In the genomic region with DNA sequence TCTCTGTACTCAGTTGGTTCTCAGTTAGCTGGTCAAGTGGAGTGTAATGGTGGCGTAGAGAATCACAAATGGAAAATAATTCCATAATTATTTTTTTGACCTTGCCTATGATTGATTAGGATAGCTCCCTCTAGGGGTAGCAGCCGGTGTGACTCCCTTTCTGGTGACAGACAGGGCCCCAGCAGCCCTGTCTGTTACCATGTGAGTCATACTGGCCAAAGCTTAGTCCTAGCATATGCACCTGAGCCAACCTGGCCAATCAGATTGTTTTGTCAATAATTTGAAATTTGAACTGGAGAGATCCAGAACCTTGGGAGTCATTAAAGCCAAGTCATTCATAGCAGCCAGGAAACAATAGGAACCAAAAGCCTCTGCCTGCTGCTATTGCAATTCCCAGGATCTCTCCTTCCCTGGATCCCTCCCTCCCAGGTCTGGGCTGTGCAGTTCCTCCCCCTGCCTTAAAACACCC, we compare ENCODE assay signal across 1 cellular context.
TF ChIP-seq lines count a peak whose summit lies in the region.

No MANE protein-coding gene starts in this region.

TF ChIP-seq in GM12878, 131 proteins besides CTCF, POLR2A, EP300 and RAD21:
- TF ChIP-seq CREM (IDR thresholded peaks at IDR 0.05; ENCODE audit: low read depth) (peak; percentile 30; the same call in 1 of the 2 replicates), EGR1 (IDR thresholded peaks at IDR 0.05; ENCODE audit: borderline replicate concordance in 1 of 2, low read depth in 2 of 2, low read length in 2 of 2) (no peak), IRF4 (IDR thresholded peaks at IDR 0.05; ENCODE audit: low read depth, low read length) (0 out of 2 replicates have a peak, but pooled peaks have one; percentile 32), RAD51 (IDR thresholded peaks at IDR 0.05) (peak; percentile 67), TCF7 (IDR thresholded peaks at IDR 0.05; ENCODE audit: borderline replicate concordance) (no peak), JUNB (IDR thresholded peaks at IDR 0.05) (peak; percentile 48), RB1 (IDR thresholded peaks at IDR 0.05; ENCODE audit: borderline replicate concordance) (no peak), NFYA (IDR thresholded peaks at IDR 0.05; ENCODE audit: borderline replicate concordance, low read depth, low read length) (peak; percentile 20), CREB1 (IDR thresholded peaks at IDR 0.05; ENCODE audit: low read depth) (peak; percentile 40; the same call in 1 of the 2 replicates), YY1 (IDR thresholded peaks at IDR 0.05; ENCODE audit: low read depth, low read length) (0 out of 2 replicates have a peak, but pooled peaks have one; percentile 49), ATF7 (IDR thresholded peaks at IDR 0.05; ENCODE audit: low read depth) (0 out of 2 replicates have a peak, but pooled peaks have one; percentile 16), CBX3 (IDR thresholded peaks at IDR 0.05; ENCODE audit: borderline replicate concordance, low read depth) (no peak), STAT1 (conservative IDR thresholded peaks at IDR 0.05) (no peak), KDM1A (IDR thresholded peaks at IDR 0.05; ENCODE audit: borderline replicate concordance) (no peak), SMC3 (IDR thresholded peaks at IDR 0.05; ENCODE audit: borderline replicate concordance, low read length) (no peak), CBX5 (IDR thresholded peaks at IDR 0.05; ENCODE audit: low read depth) (0 out of 2 replicates have a peak, but pooled peaks have one; percentile 37)
- TF ChIP-seq, protein P1, sequence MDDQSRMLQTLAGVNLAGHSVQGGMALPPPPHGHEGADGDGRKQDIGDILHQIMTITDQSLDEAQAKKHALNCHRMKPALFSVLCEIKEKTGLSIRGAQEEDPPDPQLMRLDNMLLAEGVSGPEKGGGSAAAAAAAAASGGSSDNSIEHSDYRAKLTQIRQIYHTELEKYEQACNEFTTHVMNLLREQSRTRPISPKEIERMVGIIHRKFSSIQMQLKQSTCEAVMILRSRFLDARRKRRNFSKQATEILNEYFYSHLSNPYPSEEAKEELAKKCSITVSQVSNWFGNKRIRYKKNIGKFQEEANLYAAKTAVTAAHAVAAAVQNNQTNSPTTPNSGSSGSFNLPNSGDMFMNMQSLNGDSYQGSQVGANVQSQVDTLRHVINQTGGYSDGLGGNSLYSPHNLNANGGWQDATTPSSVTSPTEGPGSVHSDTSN (IDR thresholded peaks at IDR 0.05; ENCODE audit: insufficient replicate concordance, low read depth, low read length): peak; percentile 90
- TF ChIP-seq, protein P2, sequence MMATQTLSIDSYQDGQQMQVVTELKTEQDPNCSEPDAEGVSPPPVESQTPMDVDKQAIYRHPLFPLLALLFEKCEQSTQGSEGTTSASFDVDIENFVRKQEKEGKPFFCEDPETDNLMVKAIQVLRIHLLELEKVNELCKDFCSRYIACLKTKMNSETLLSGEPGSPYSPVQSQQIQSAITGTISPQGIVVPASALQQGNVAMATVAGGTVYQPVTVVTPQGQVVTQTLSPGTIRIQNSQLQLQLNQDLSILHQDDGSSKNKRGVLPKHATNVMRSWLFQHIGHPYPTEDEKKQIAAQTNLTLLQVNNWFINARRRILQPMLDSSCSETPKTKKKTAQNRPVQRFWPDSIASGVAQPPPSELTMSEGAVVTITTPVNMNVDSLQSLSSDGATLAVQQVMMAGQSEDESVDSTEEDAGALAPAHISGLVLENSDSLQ (IDR thresholded peaks at IDR 0.05): peak; percentile 97
- TF ChIP-seq, protein P3, sequence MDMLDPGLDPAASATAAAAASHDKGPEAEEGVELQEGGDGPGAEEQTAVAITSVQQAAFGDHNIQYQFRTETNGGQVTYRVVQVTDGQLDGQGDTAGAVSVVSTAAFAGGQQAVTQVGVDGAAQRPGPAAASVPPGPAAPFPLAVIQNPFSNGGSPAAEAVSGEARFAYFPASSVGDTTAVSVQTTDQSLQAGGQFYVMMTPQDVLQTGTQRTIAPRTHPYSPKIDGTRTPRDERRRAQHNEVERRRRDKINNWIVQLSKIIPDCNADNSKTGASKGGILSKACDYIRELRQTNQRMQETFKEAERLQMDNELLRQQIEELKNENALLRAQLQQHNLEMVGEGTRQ (IDR thresholded peaks at IDR 0.05; ENCODE audit: borderline replicate concordance, low read depth, low read length): peak; percentile 12; the same call in 1 of the 2 replicates
- TF ChIP-seq, protein P4, sequence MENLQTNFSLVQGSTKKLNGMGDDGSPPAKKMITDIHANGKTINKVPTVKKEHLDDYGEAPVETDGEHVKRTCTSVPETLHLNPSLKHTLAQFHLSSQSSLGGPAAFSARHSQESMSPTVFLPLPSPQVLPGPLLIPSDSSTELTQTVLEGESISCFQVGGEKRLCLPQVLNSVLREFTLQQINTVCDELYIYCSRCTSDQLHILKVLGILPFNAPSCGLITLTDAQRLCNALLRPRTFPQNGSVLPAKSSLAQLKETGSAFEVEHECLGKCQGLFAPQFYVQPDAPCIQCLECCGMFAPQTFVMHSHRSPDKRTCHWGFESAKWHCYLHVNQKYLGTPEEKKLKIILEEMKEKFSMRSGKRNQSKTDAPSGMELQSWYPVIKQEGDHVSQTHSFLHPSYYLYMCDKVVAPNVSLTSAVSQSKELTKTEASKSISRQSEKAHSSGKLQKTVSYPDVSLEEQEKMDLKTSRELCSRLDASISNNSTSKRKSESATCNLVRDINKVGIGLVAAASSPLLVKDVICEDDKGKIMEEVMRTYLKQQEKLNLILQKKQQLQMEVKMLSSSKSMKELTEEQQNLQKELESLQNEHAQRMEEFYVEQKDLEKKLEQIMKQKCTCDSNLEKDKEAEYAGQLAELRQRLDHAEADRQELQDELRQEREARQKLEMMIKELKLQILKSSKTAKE (IDR thresholded peaks at IDR 0.05; ENCODE audit: low read depth, poor library complexity, severe bottlenecking): peak; percentile 30
